23 cellular contexts compared by ENCODE assay signal in genomic region chr10:92844746-92845145, GRCh38. TPM values are rescaled to one million over a fixed set of nuclear protein-coding genes. Genes with fewer than 3 reads are reported as not detected.
A peak's percentile ranks its signal among the peaks of the same experiment; 100 is the strongest.
DNase-seq lines count a peak whose midpoint lies in the region; ATAC-seq and TF ChIP-seq lines count a peak whose summit lies in the region.
"Had no signal": no experiment of that assay in that cellular context is flagged by ENCODE, and none has a peak within 500 bp of the region (broad histone marks: within the 10 kb centered on the region; RNA-seq: fewer than 3 reads in every experiment).

No MANE protein-coding gene starts in this region.

- DNase-seq in DMS 273 (lab: John Stamatoyannopoulos, UW; ENCODE audit: unreplicated experiment) (peak; percentile 2), DMS 273 treated with DMSO at 0.1 percent for 48 hours (lab: John Stamatoyannopoulos, UW) (no peak), OCI-LY7 (ENCODE audit: low spot score) (no peak), erythroblast (lab: John Stamatoyannopoulos, UW) (peak; percentile 9 to 21), gastrocnemius medialis (no peak)
- DNase-seq in activated naive CD4-positive, alpha-beta T cell treated with anti-CD3 and anti-CD28 coated beads, Interleukin-2, amount 10 ng/mL, durations not matched to agents 7 days and 5 days = no peak
- DNase-seq in stimulated activated CD4-positive, alpha-beta T cell treated with anti-CD3 and anti-CD28 coated beads, Interleukin-15, amount 100 ng/mL, for 24 hours = no peak
- DNase-seq: activated CD4-positive, CD25-positive, alpha-beta regulatory T cell; activated CD8-positive, alpha-beta T cell treated with anti-CD3 and anti-CD28 coated beads for 36 hours; activated T-cell treated with anti-CD3 and anti-CD28 coated beads, Interleukin-2, amount 50 U/mL, for 4 hours; effector memory CD4-positive, alpha-beta T cell; hippocampal formation; natural killer cell; NCI-H1105 treated with DMSO at 0.1 percent for 48 hours; NCI-H2081 treated with DMSO at 0.1 percent for 48 hours; NCI-H510A; SHP77 treated with DMSO at 0.1 percent for 48 hours; stimulated activated CD4-positive, alpha-beta T cell treated with anti-CD3 and anti-CD28 coated beads, Interleukin-4, amount 100 ng/mL, for 1 hour; upper lobe of left lung had no signal

- H3K27ac ChIP-seq in OCI-LY7 (ENCODE audit: low read depth, low read length, poor library complexity, severe bottlenecking) (no peak overlapping the region), gastrocnemius medialis (peak overlapping the region in 3 of 4 donors; percentile 17 to 95 (median 74))
- H3K27ac ChIP-seq: 22Rv1, prostate gland had no signal

- H3K9me3 Mint-ChIP-seq in activated naive CD4-positive, alpha-beta T cell treated with anti-CD3 and anti-CD28 coated beads, Interleukin-2, amount 10 ng/mL, durations not matched to agents 7 days and 5 days = no peaks in the 10 kb centered on the region
- H3K9me3 Mint-ChIP-seq: activated CD8-positive, alpha-beta T cell treated with anti-CD3 and anti-CD28 coated beads for 36 hours; activated naive CD4-positive, alpha-beta T cell treated with anti-CD3 and anti-CD28 coated beads, Interleukin-2, amount 50 U/mL, for 24 hours; activated T-cell treated with anti-CD3 and anti-CD28 coated beads, Interleukin-2, amount 50 U/mL, for 4 hours; natural killer cell had no signal

- H3K4me3 Mint-ChIP-seq in activated naive CD4-positive, alpha-beta T cell treated with anti-CD3 and anti-CD28 coated beads, Interleukin-2, amount 10 ng/mL, durations not matched to agents 7 days and 5 days = no peak overlapping the region
- H3K4me3 Mint-ChIP-seq: activated CD8-positive, alpha-beta T cell treated with anti-CD3 and anti-CD28 coated beads for 36 hours; activated naive CD4-positive, alpha-beta T cell treated with anti-CD3 and anti-CD28 coated beads, Interleukin-2, amount 50 U/mL, for 24 hours; activated T-cell treated with anti-CD3 and anti-CD28 coated beads, Interleukin-2, amount 50 U/mL, for 4 hours; natural killer cell had no signal

- H3K27me3 ChIP-seq in gastrocnemius medialis = no peaks in the 10 kb centered on the region
- H3K27me3 ChIP-seq: upper lobe of left lung had no signal

- H3K4me2 ChIP-seq in OCI-LY7 (ENCODE audit: low read length) = no peak overlapping the region

- peaks cover 13% of the 10 kb centered on the region for H3K27me3 Mint-ChIP-seq in activated naive CD4-positive, alpha-beta T cell treated with anti-CD3 and anti-CD28 coated beads, Interleukin-2, amount 10 ng/mL, durations not matched to agents 7 days and 5 days
- H3K27me3 Mint-ChIP-seq: activated CD8-positive, alpha-beta T cell treated with anti-CD3 and anti-CD28 coated beads for 36 hours; activated naive CD4-positive, alpha-beta T cell treated with anti-CD3 and anti-CD28 coated beads, Interleukin-2, amount 50 U/mL, for 24 hours had no signal

- no peak overlapping the region for H3K27ac Mint-ChIP-seq in activated naive CD4-positive, alpha-beta T cell treated with anti-CD3 and anti-CD28 coated beads, Interleukin-2, amount 10 ng/mL, durations not matched to agents 7 days and 5 days
- H3K27ac Mint-ChIP-seq: activated CD8-positive, alpha-beta T cell treated with anti-CD3 and anti-CD28 coated beads for 36 hours; activated naive CD4-positive, alpha-beta T cell treated with anti-CD3 and anti-CD28 coated beads, Interleukin-2, amount 50 U/mL, for 24 hours; natural killer cell had no signal

- no peaks in the 10 kb centered on the region for H3K9me2 ChIP-seq in OCI-LY7 (ENCODE audit: insufficient read depth, low read length)

- H3K4me1 ChIP-seq in OCI-LY7 (ENCODE audit: insufficient read depth, low read length, poor library complexity, severe bottlenecking) (peaks cover 15% of the 10 kb centered on the region), gastrocnemius medialis (peaks cover 16 to 22% of the 10 kb centered on the region in 2 donors)
- H3K4me1 ChIP-seq: prostate gland had no signal

- peaks cover 7% of the 10 kb centered on the region; the same call in 1 of the 2 replicates for H3K79me2 ChIP-seq in OCI-LY7 (ENCODE audit: insufficient read depth, low read depth, low read length)

- H2AFZ ChIP-seq in OCI-LY7 (ENCODE audit: low read length) = no peak overlapping the region

- intact Hi-C loops in OCI-LY7 (cut with micrococcal nuclease; ENCODE audit: unreplicated experiment) = no loop called here
- intact Hi-C loops in gastrocnemius medialis (cut with DNase I; ENCODE audit: low total_unique reads) = loop anchor here (5.0 kb wide), 2 partner anchors 272 to 602 kb away; partner anchors contain the start of gene IDE

- H3K4me3 ChIP-seq in OCI-LY7 (ENCODE audit: low read depth, low read length, poor library complexity, severe bottlenecking) (no peak overlapping the region), gastrocnemius medialis (no peak overlapping the region)
- H3K4me3 ChIP-seq: prostate gland, upper lobe of left lung had no signal

- no peaks in the 10 kb centered on the region for H3K36me3 Mint-ChIP-seq in activated naive CD4-positive, alpha-beta T cell treated with anti-CD3 and anti-CD28 coated beads, Interleukin-2, amount 10 ng/mL, durations not matched to agents 7 days and 5 days
- H3K36me3 Mint-ChIP-seq: activated naive CD4-positive, alpha-beta T cell treated with anti-CD3 and anti-CD28 coated beads, Interleukin-2, amount 50 U/mL, for 24 hours; natural killer cell had no signal

- in situ Hi-C loops in gastrocnemius medialis (cut with MboI; ENCODE audit: low sequenced_read_pairs in 4 of 4) = no loop called here

- H3K9me3 ChIP-seq in OCI-LY7 (ENCODE audit: low read length) (no peaks in the 10 kb centered on the region; the same call in 1 of the 2 replicates), gastrocnemius medialis (no peaks in the 10 kb centered on the region)
- H3K9me3 ChIP-seq: prostate gland, upper lobe of left lung had no signal

- CTCF ChIA-PET in OCI-LY7 (lab: Charles Lee; ENCODE audit: unreplicated experiment) = no interaction called here
- CTCF ChIA-PET in activated naive CD4-positive, alpha-beta T cell treated with anti-CD3 and anti-CD28 coated beads, Interleukin-2, amount 10 ng/mL, durations not matched to agents 7 days and 5 days (lab: Charles Lee) = interaction anchor here (1.1 to 2.5 kb wide), 3 partner anchors 17 to 34 kb away, joined by 4 to 8 read pairs (median 7); no protein-coding TSS in a partner anchor

- peaks cover 34% of the 10 kb centered on the region for H3K4me1 Mint-ChIP-seq in activated naive CD4-positive, alpha-beta T cell treated with anti-CD3 and anti-CD28 coated beads, Interleukin-2, amount 10 ng/mL, durations not matched to agents 7 days and 5 days

- TF ChIP-seq CTCF in OCI-LY7 (conservative IDR thresholded peaks at IDR 0.05; ENCODE audit: low read length) (0 out of 2 replicates have a peak, but pooled peaks have one; percentile 20), gastrocnemius medialis (IDR thresholded peaks at IDR 0.05 in 4 of 5, conservative IDR thresholded peaks at IDR 0.05 in 1 of 5) (no peak)

- no peak for TF ChIP-seq POLR2A in erythroblast (IDR thresholded peaks at IDR 0.05; ENCODE audit: low read length)
- TF ChIP-seq POLR2A in gastrocnemius medialis (IDR thresholded peaks at IDR 0.05) = no peak

- POLR2A ChIA-PET in OCI-LY7 (lab: Charles Lee) = interaction anchor here (1.0 kb wide), 1 partner anchor 22 kb away, joined by 6 read pairs; no protein-coding TSS in a partner anchor

- ATAC-seq in gastrocnemius medialis = no peak
- no peak for ATAC-seq in HG03439 (IDR thresholded peaks at IDR 0.05; ENCODE audit: unreplicated experiment)
- ATAC-seq: activated CD8-positive, alpha-beta T cell treated with anti-CD3 and anti-CD28 coated beads for 36 hours; activated T-cell treated with anti-CD3 and anti-CD28 coated beads, Interleukin-2, amount 50 U/mL, for 4 hours; natural killer cell had no signal

- BruUV-seq in OCI-LY7 (replicated peaks; lab: Mats Ljungman, UMichigan) = no TSS peak

- H4K20me1 ChIP-seq in OCI-LY7 (ENCODE audit: insufficient read depth, low read length) = no peaks in the 10 kb centered on the region

- no peaks in the 10 kb centered on the region for H3K36me3 ChIP-seq in OCI-LY7 (ENCODE audit: insufficient read depth, low read length)
- no peaks in the 10 kb centered on the region for H3K36me3 ChIP-seq in gastrocnemius medialis
- H3K36me3 ChIP-seq: prostate gland, upper lobe of left lung had no signal

RNA-seq across cellular contexts. Expression of gene EXOC6, which starts 3.6 kb away (rescaled TPM):
- total RNA-seq in OCI-LY7 (2014; rRNA removed; shearing (Covaris generic)) = 8.0 and 9.6 TPM in 2 replicates
- total RNA-seq in OCI-LY7 (2022) = 9.4 and 12.5 TPM in 2 replicates
- 10 to 100 TPM; 11.8 to 16.8 (median 14.6) TPM for total RNA-seq in gastrocnemius medialis

Comparison
In these comparisons a context has a peak if more than half of its experiments do, and no peak if none do; other contexts are left out.
1. DNase-seq: peak in DMS 273 (single experiment) and erythroblast (2 of 2); none in DMS 273 treated with DMSO at 0.1 percent for 48 hours (single experiment), OCI-LY7 (single experiment), gastrocnemius medialis (0 of 2), activated naive CD4-positive, alpha-beta T cell treated with anti-CD3 and anti-CD28 coated beads, Interleukin-2, amount 10 ng/mL, durations not matched to agents 7 days and 5 days (single experiment) and stimulated activated CD4-positive, alpha-beta T cell treated with anti-CD3 and anti-CD28 coated beads, Interleukin-15, amount 100 ng/mL, for 24 hours (single experiment).